Comparison of ENCODE assay signal across 9 cellular contexts in the genomic region with DNA sequence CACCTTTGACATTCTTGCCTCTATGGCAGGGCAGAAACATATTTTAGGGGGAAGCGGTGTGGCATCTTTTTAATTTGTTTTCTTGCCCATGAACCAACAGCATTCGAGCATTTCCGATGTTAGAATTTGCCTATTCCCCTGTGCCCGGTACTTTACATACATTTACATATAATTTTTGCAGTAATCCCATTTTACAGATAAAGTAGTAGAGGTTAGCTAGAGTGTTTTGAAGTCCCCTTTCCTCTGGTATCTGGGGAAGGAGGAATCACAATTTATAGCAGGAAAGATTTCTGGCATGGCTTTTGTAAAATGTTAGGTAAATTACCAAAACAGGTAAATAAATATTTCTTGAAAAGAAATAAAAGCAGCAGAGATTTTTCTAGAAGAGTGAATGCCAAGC. TPM values are rescaled to one million over a fixed set of nuclear protein-coding genes. Genes with fewer than 3 reads are reported as not detected.
DNase-seq lines count a peak whose midpoint lies in the region; ATAC-seq and TF ChIP-seq lines count a peak whose summit lies in the region.
"Had no signal": no experiment of that assay in that cellular context is flagged by ENCODE, and none has a peak within 500 bp of the region (broad histone marks: within the 10 kb centered on the region; RNA-seq: fewer than 3 reads in every experiment).

No MANE protein-coding gene starts in this region.

- no peaks in the 10 kb centered on the region for H3K9me3 Mint-ChIP-seq in CD4-positive, CD25-positive, alpha-beta regulatory T cell

- H3K27me3 Mint-ChIP-seq in CD4-positive, CD25-positive, alpha-beta regulatory T cell, result peaks cover 5% of the 10 kb centered on the region

- no peaks in the 10 kb centered on the region for H3K9me2 ChIP-seq in MM.1S (replicated peaks; ENCODE audit: insufficient read depth, low read length)

- peak overlapping the region; percentile 89 to 95 (median 90) for H3K4me3 Mint-ChIP-seq in CD4-positive, CD25-positive, alpha-beta regulatory T cell

- H3K4me3 ChIP-seq in CD4-positive, CD25-positive, alpha-beta regulatory T cell (ENCODE audit: low read depth, low read length), result peak overlapping the region; percentile 94
- H3K4me3 ChIP-seq in MM.1S (ENCODE audit: low read length) (peak overlapping the region; percentile 91), dorsolateral prefrontal cortex (peak overlapping the region; percentile 60 to 99 (median 93)), neutrophil (ENCODE audit: low read depth in 1 of 2, low read length in 1 of 2) (peak overlapping the region; percentile 65 to 86)

- H3K27ac ChIP-seq in CD4-positive, CD25-positive, alpha-beta regulatory T cell (ENCODE audit: insufficient read depth, low read length, poor library complexity, severe bottlenecking), result peak overlapping the region; percentile 97
- H3K27ac ChIP-seq in MM.1S (ENCODE audit: low read length) (peak overlapping the region; percentile 99), dorsolateral prefrontal cortex (peak overlapping the region; percentile 94 to 100 (median 100)), neutrophil (peak overlapping the region; percentile 96)

- peak overlapping the region; percentile 16 for H2AFZ ChIP-seq in MM.1S (ENCODE audit: low read length)

- H3K9me3 ChIP-seq in CD4-positive, CD25-positive, alpha-beta regulatory T cell (ENCODE audit: control insufficient read depth in 2 of 2, low read length in 2 of 2), result no peaks in the 10 kb centered on the region
- H3K9me3 ChIP-seq in MM.1S (replicated peaks; ENCODE audit: insufficient read depth, low read length), result no peaks in the 10 kb centered on the region
- no peaks in the 10 kb centered on the region for H3K9me3 ChIP-seq in neutrophil

- peaks cover 28 to 55% (median 45%) of the 10 kb centered on the region in 4 donors for H3K4me1 Mint-ChIP-seq in CD4-positive, CD25-positive, alpha-beta regulatory T cell

- peak overlapping the region; percentile 98 to 100 (median 99) for H3K27ac Mint-ChIP-seq in CD4-positive, CD25-positive, alpha-beta regulatory T cell

- H4K20me1 ChIP-seq in MM.1S (ENCODE audit: insufficient read depth, low read length), result no peaks in the 10 kb centered on the region

- H3K9ac ChIP-seq in MM.1S (ENCODE audit: low read length), result peak overlapping the region; percentile 99

- no peak for ATAC-seq in CD4-positive, CD25-positive, alpha-beta regulatory T cell (ENCODE audit: low read depth in 2 of 2)

- H3F3A ChIP-seq in MM.1S (ENCODE audit: insufficient read depth, low read length), result peaks cover 21% of the 10 kb centered on the region

- H3K36me3 Mint-ChIP-seq in CD4-positive, CD25-positive, alpha-beta regulatory T cell, result peaks cover 14% of the 10 kb centered on the region

- intact Hi-C loops in dorsolateral prefrontal cortex (cut with DNase I), result loop anchor here (5.0 to 10.0 kb wide), 2 partner anchors 356 to 359 kb away; a partner anchor contains a TSS

- H3K36me3 ChIP-seq in CD4-positive, CD25-positive, alpha-beta regulatory T cell (ENCODE audit: control insufficient read depth, insufficient read depth, low read length), result peaks cover 4% of the 10 kb centered on the region
- no peaks in the 10 kb centered on the region; the same call in 1 of the 2 replicates for H3K36me3 ChIP-seq in MM.1S (replicated peaks; ENCODE audit: insufficient read depth, low read length)
- no peaks in the 10 kb centered on the region for H3K36me3 ChIP-seq in neutrophil

- no peak for DNase-seq in CD4-positive, CD25-positive, alpha-beta regulatory T cell
- DNase-seq in MM.1S (no peak), dorsolateral prefrontal cortex (no peak), DMS153 (lab: John Stamatoyannopoulos, UW) (no peak), GM19240 (ENCODE audit: insufficient read length, low spot score) (no peak), SK-N-DZ (ENCODE audit: low spot score) (no peak), HUDEP-2 (lab: John Stamatoyannopoulos, UW; ENCODE audit: unreplicated experiment in 76 of 76) (no peak)
- DNase-seq: kidney had no signal

- peaks cover 43% of the 10 kb centered on the region for H3K79me2 ChIP-seq in MM.1S (ENCODE audit: low read length)

- peaks cover 34% of the 10 kb centered on the region for H3K4me1 ChIP-seq in CD4-positive, CD25-positive, alpha-beta regulatory T cell (ENCODE audit: control insufficient read depth, insufficient read depth, low read length, poor library complexity, severe bottlenecking)
- peaks cover 10% of the 10 kb centered on the region for H3K4me1 ChIP-seq in MM.1S (ENCODE audit: low read length)
- peaks cover 49 to 53% of the 10 kb centered on the region in 2 experiments for H3K4me1 ChIP-seq in neutrophil (ENCODE audit: control insufficient read depth in 1 of 2, insufficient read depth in 1 of 2, low read depth in 1 of 2, low read length in 1 of 2)

- no peaks in the 10 kb centered on the region for H3K27me3 ChIP-seq in CD4-positive, CD25-positive, alpha-beta regulatory T cell (ENCODE audit: control insufficient read depth, insufficient read depth, low read length)
- H3K27me3 ChIP-seq in MM.1S (replicated peaks; ENCODE audit: insufficient read depth, low read length) (no peaks in the 10 kb centered on the region), dorsolateral prefrontal cortex (no peaks in the 10 kb centered on the region), neutrophil (no peaks in the 10 kb centered on the region)

- peak overlapping the region; percentile 56 for H3K4me2 ChIP-seq in MM.1S (ENCODE audit: low read depth, low read length)

- TF ChIP-seq CTCF in MM.1S (IDR thresholded peaks at IDR 0.05; ENCODE audit: low read length) (no peak), dorsolateral prefrontal cortex (IDR thresholded peaks at IDR 0.05 in 54 of 56, conservative IDR thresholded peaks at IDR 0.05 in 2 of 56; ENCODE audit: low read depth in 1 of 56, partially characterized antibody in 56 of 56) (no peak), neutrophil (IDR thresholded peaks at IDR 0.05) (no peak)

RNA-seq across cellular contexts. Expression of a gene that starts 1.6 kb away (rescaled TPM):
- 39.2 TPM for total RNA-seq in CD4-positive, CD25-positive, alpha-beta regulatory T cell
- polyA plus RNA-seq in CD4-positive, CD25-positive, alpha-beta regulatory T cell, result 10 to 100 TPM; 25.0 to 37.7 (median 30.9) TPM
- total RNA-seq in dorsolateral prefrontal cortex, result 10 to 100 TPM; 30.7 to 69.8 (median 50.1) TPM
- polyA plus RNA-seq in SK-N-DZ (2014; cell fraction: cytosol; rRNA removed), result 11.0 and 12.2 TPM in 2 replicates
- 1.4 and 13.1 TPM in 2 replicates for polyA plus RNA-seq in SK-N-DZ (2014; cell fraction: nucleus; rRNA removed)

RNA-seq across cellular contexts. Expression of a gene that starts 8.5 kb away (rescaled TPM):
- 0.22 TPM for total RNA-seq in CD4-positive, CD25-positive, alpha-beta regulatory T cell
- 1 to 10 TPM in 2 of 4 donors, under 1 TPM in 2; 0.43 to 1.3 (median 0.89) TPM for polyA plus RNA-seq in CD4-positive, CD25-positive, alpha-beta regulatory T cell
- total RNA-seq in dorsolateral prefrontal cortex, result 10 to 100 TPM; 12.0 to 32.4 (median 22.8) TPM
- 7.1 and 8.1 TPM in 2 replicates for polyA plus RNA-seq in SK-N-DZ (2014; cell fraction: cytosol; rRNA removed)
- 2.5 and 3.2 TPM in 2 replicates for polyA plus RNA-seq in SK-N-DZ (2014; cell fraction: nucleus; rRNA removed)

Comparison
In these comparisons a context has a peak if more than half of its experiments do, and no peak if none do; other contexts are left out.
1. RNA of a gene that starts 8.5 kb away (total RNA-seq): 12.0 to 32.4 TPM in dorsolateral prefrontal cortex; 0.22 TPM in CD4-positive, CD25-positive, alpha-beta regulatory T cell (single experiment); every median in the first group is over 10 times any median in the second.
2. Peak in every context shown above with its lines, with median percentiles within 50 percentile points of each other: H3K27ac ChIP-seq and H3K4me3 ChIP-seq.